In genomic region chr11:6900327-6900999, GRCh38 we compare ENCODE assay signal across 19 cellular contexts. TPM values are rescaled to one million over a fixed set of nuclear protein-coding genes. Genes with fewer than 3 reads are reported as not detected.
DNase-seq lines count a peak whose midpoint lies in the region; ATAC-seq and TF ChIP-seq lines count a peak whose summit lies in the region.
"Had no signal": no experiment of that assay in that cellular context is flagged by ENCODE, and none has a peak within 500 bp of the region (broad histone marks: within the 10 kb centered on the region; RNA-seq: fewer than 3 reads in every experiment).

No MANE protein-coding gene starts in this region.

- DNase-seq in HCT116 (ENCODE audit: low read depth, low spot score), result no peak
- no peak for DNase-seq in Panc1 (ENCODE audit: low read depth, low spot score)
- peak; percentile 8 for DNase-seq in fibroblast of pulmonary artery (ENCODE audit: low read depth)
- no peak for DNase-seq in stimulated activated CD4-positive, alpha-beta T cell treated with anti-CD3 and anti-CD28 coated beads, Interleukin-12 subunit alpha, Interleukin-12 subunit beta, amount 100 ng/mL, for 4 hours
- no peak for DNase-seq in gastrocnemius medialis
- DNase-seq in activated CD4-positive, alpha-beta T cell treated with anti-CD3 and anti-CD28 coated beads for 36 hours, result no peak
- DNase-seq: activated CD4-positive, CD25-positive, alpha-beta regulatory T cell treated with anti-CD3 and anti-CD28 coated beads, Interleukin-2, amount 50 U/mL, for 72 hours; activated CD8-positive, alpha-beta memory T cell treated with anti-CD3 and anti-CD28 coated beads, Interleukin-2, amount 50 U/mL, for 48 hours; GF-D8; NCI-H1417; NK-92 treated with Interleukin-12 subunit alpha and Interleukin-12 subunit beta, amount 100 ng/mL, for 24 hours; pancreas; SJCRH30 had no signal

- no peaks in the 10 kb centered on the region for H3K36me3 Mint-ChIP-seq in activated CD4-positive, alpha-beta T cell treated with anti-CD3 and anti-CD28 coated beads for 36 hours (ENCODE audit: low read depth)

- RAD21 ChIA-PET in HCT116 (lab: Charles Lee; ENCODE audit: low non-redundant PET in 1 of 2, low total read pairs in 2 of 2, uncharacterized antibody in 2 of 2, unreplicated experiment in 2 of 2), result no interaction called here

- TF ChIP-seq POLR2A in HCT116 (IDR thresholded peaks at IDR 0.05; ENCODE audit: borderline replicate concordance, extremely low read depth, insufficient read depth, insufficient read length) (no peak), gastrocnemius medialis (IDR thresholded peaks at IDR 0.05) (no peak)

- ATAC-seq in HCT116 (no peak; the same call in 1 of the 2 replicates), Panc1 (no peak; the same call in 1 of the 2 replicates), GM18511 (IDR thresholded peaks at IDR 0.05; ENCODE audit: unreplicated experiment) (no peak), gastrocnemius medialis (no peak)
- ATAC-seq in activated CD4-positive, alpha-beta T cell treated with anti-CD3 and anti-CD28 coated beads for 36 hours, result no peak
- ATAC-seq: pancreas had no signal

- POLR2A ChIA-PET in HCT116 (lab: Charles Lee), result no interaction called here
- POLR2A ChIA-PET in Panc1 (lab: Charles Lee), result no interaction called here
- POLR2A ChIA-PET in activated CD4-positive, alpha-beta T cell treated with anti-CD3 and anti-CD28 coated beads for 36 hours (lab: Charles Lee), result no interaction called here

- intact Hi-C loops in HCT116 (cut with micrococcal nuclease), result no loop called here
- intact Hi-C loops in Panc1 (cut with micrococcal nuclease; ENCODE audit: unreplicated experiment), result no loop called here
- intact Hi-C loops in gastrocnemius medialis (cut with DNase I; ENCODE audit: low total_unique reads), result no loop called here
- intact Hi-C loops in activated CD4-positive, alpha-beta T cell treated with anti-CD3 and anti-CD28 coated beads for 36 hours (cut with DNase I, micrococcal nuclease), result no loop called here

- H3K4me1 Mint-ChIP-seq in activated CD4-positive, alpha-beta T cell treated with anti-CD3 and anti-CD28 coated beads for 36 hours, result no peaks in the 10 kb centered on the region

- TF ChIP-seq RAD21 in HCT116 (IDR thresholded peaks at IDR 0.05; ENCODE audit: low read depth), result peak; percentile 37

- no TSS peak for BruUV-seq in HCT116 (replicated peaks; lab: Mats Ljungman, UMichigan)
- BruUV-seq in Panc1 (replicated peaks; lab: Mats Ljungman, UMichigan), result no TSS peak

- TF ChIP-seq CTCF in DOHH2 (IDR thresholded peaks at IDR 0.05; ENCODE audit: low read depth, low read length, poor library complexity, severe bottlenecking) (peak; percentile 15), HCT116 (IDR thresholded peaks at IDR 0.05 in 2 of 3, conservative IDR thresholded peaks at IDR 0.05 in 1 of 3; ENCODE audit: borderline replicate concordance in 1 of 3, insufficient read depth in 1 of 3, low read depth in 2 of 3, low read length in 2 of 3) (peak; percentile 11 to 46 (median 27); a peak in 4 of 6 replicates), Panc1 (IDR thresholded peaks at IDR 0.05) (peak; percentile 56; the same call in 1 of the 2 replicates), fibroblast of pulmonary artery (IDR thresholded peaks at IDR 0.05; ENCODE audit: low read length, missing control alignments) (peak; percentile 17), gastrocnemius medialis (IDR thresholded peaks at IDR 0.05 in 4 of 5, conservative IDR thresholded peaks at IDR 0.05 in 1 of 5) (peak in 1 of 5 experiments; percentile 25)

- H3K27ac Mint-ChIP-seq in activated CD4-positive, alpha-beta T cell treated with anti-CD3 and anti-CD28 coated beads for 36 hours, result no peak overlapping the region
- H3K27ac Mint-ChIP-seq: dendritic cell treated with granulocyte-macrophage colony-stimulating factor and Interleukin-4, amounts not matched to agents 40 ng/mL and 50 ng/mL, for 4 days had no signal

- H4K20me1 ChIP-seq in DOHH2 (ENCODE audit: control insufficient read depth, insufficient read depth, low read depth, low read length) (no peaks in the 10 kb centered on the region), HCT116 (ENCODE audit: insufficient read depth) (no peaks in the 10 kb centered on the region)

- H3K27me3 ChIP-seq in DOHH2 (ENCODE audit: control insufficient read depth, low read length), result no peaks in the 10 kb centered on the region
- peaks cover 36% of the 10 kb centered on the region for H3K27me3 ChIP-seq in HCT116 (ENCODE audit: insufficient read depth, low read length)
- H3K27me3 ChIP-seq in Panc1 (ENCODE audit: control insufficient read depth, insufficient read depth, low read length), result no peaks in the 10 kb centered on the region; the same call in 1 of the 2 replicates
- no peaks in the 10 kb centered on the region for H3K27me3 ChIP-seq in gastrocnemius medialis
- H3K27me3 ChIP-seq: pancreas, SJCRH30 had no signal

- H3F3A ChIP-seq in DOHH2 (ENCODE audit: control insufficient read depth, insufficient read depth), result no peaks in the 10 kb centered on the region

- no peak overlapping the region for H2AFZ ChIP-seq in HCT116 (ENCODE audit: low read depth, low read length, poor library complexity, severe bottlenecking)

- no peaks in the 10 kb centered on the region for H3K9me3 ChIP-seq in DOHH2 (ENCODE audit: control insufficient read depth, insufficient read depth, low read length)
- no peaks in the 10 kb centered on the region for H3K9me3 ChIP-seq in HCT116 (ENCODE audit: control insufficient read depth in 1 of 2, insufficient read depth in 1 of 2, low read depth in 1 of 2, low read length in 2 of 2)
- no peaks in the 10 kb centered on the region for H3K9me3 ChIP-seq in Panc1 (ENCODE audit: control insufficient read depth, insufficient read depth, low read depth, low read length)
- H3K9me3 ChIP-seq in gastrocnemius medialis, result no peaks in the 10 kb centered on the region
- H3K9me3 ChIP-seq: pancreas, SJCRH30 had no signal

- H3K4me3 ChIP-seq in DOHH2 (ENCODE audit: low read length), result no peak overlapping the region
- no peak overlapping the region for H3K4me3 ChIP-seq in HCT116 (replicated peaks in 1 of 2; ENCODE audit: low read depth in 1 of 2, low read length in 2 of 2)
- no peak overlapping the region for H3K4me3 ChIP-seq in Panc1 (ENCODE audit: low read depth in 2 of 2, low read length in 2 of 2)
- no peak overlapping the region for H3K4me3 ChIP-seq in fibroblast of pulmonary artery (replicated peaks; ENCODE audit: low read depth, low read length)
- H3K4me3 ChIP-seq in gastrocnemius medialis, result no peak overlapping the region
- H3K4me3 ChIP-seq: pancreas, SJCRH30 had no signal

- CTCF ChIA-PET in HCT116 (lab: Charles Lee) (no interaction called here), Panc1 (lab: Charles Lee) (no interaction called here)
- CTCF ChIA-PET in activated CD4-positive, alpha-beta T cell treated with anti-CD3 and anti-CD28 coated beads for 36 hours (lab: Charles Lee), result interaction anchor here (0.6 kb wide), 1 partner anchor 11 kb away, joined by 3 read pairs; no protein-coding TSS in a partner anchor

- H3K79me2 ChIP-seq in DOHH2 (ENCODE audit: control insufficient read depth, low read length) (no peaks in the 10 kb centered on the region), HCT116 (ENCODE audit: insufficient read depth, low read length) (no peaks in the 10 kb centered on the region)

- H3K4me1 ChIP-seq in DOHH2 (ENCODE audit: control insufficient read depth, low read length) (no peaks in the 10 kb centered on the region), HCT116 (ENCODE audit: control insufficient read depth in 1 of 2, insufficient read depth in 2 of 2, low read length in 2 of 2) (no peaks in the 10 kb centered on the region), Panc1 (ENCODE audit: control insufficient read depth, insufficient read depth, low read length) (no peaks in the 10 kb centered on the region), gastrocnemius medialis (no peaks in the 10 kb centered on the region)
- H3K4me1 ChIP-seq: pancreas, SJCRH30 had no signal

- H3K4me3 Mint-ChIP-seq in activated CD4-positive, alpha-beta T cell treated with anti-CD3 and anti-CD28 coated beads for 36 hours, result no peak overlapping the region
- H3K4me3 Mint-ChIP-seq: dendritic cell treated with granulocyte-macrophage colony-stimulating factor and Interleukin-4, amounts not matched to agents 40 ng/mL and 50 ng/mL, for 4 days had no signal

- no peak overlapping the region for H3K9ac ChIP-seq in HCT116 (ENCODE audit: low read length)
- H3K9ac ChIP-seq: KMS-11 had no signal

- no peaks in the 10 kb centered on the region for H3K9me2 ChIP-seq in DOHH2 (replicated peaks; ENCODE audit: control insufficient read depth, low read length)
- no peaks in the 10 kb centered on the region for H3K9me2 ChIP-seq in HCT116 (ENCODE audit: insufficient read depth)

- H3K9me3 Mint-ChIP-seq in activated CD4-positive, alpha-beta T cell treated with anti-CD3 and anti-CD28 coated beads for 36 hours (ENCODE audit: low read depth), result no peaks in the 10 kb centered on the region

- H3K27me3 Mint-ChIP-seq in activated CD4-positive, alpha-beta T cell treated with anti-CD3 and anti-CD28 coated beads for 36 hours, result peaks cover 16% of the 10 kb centered on the region
- H3K27me3 Mint-ChIP-seq: dendritic cell treated with granulocyte-macrophage colony-stimulating factor and Interleukin-4, amounts not matched to agents 40 ng/mL and 50 ng/mL, for 4 days had no signal

- H3K36me3 ChIP-seq in DOHH2 (ENCODE audit: control insufficient read depth, low read length), result no peaks in the 10 kb centered on the region
- no peaks in the 10 kb centered on the region for H3K36me3 ChIP-seq in HCT116 (ENCODE audit: control insufficient read depth in 1 of 2, insufficient read depth in 2 of 2, low read length in 2 of 2)
- no peaks in the 10 kb centered on the region for H3K36me3 ChIP-seq in Panc1 (ENCODE audit: control insufficient read depth, insufficient read depth, low read length)
- no peaks in the 10 kb centered on the region for H3K36me3 ChIP-seq in gastrocnemius medialis
- H3K36me3 ChIP-seq: pancreas, SJCRH30 had no signal

- in situ Hi-C loops in Panc1 (cut with HindIII; ENCODE audit: low pct_unique_long_range_greater_than_20kb, low sequenced_read_pairs), result no loop called here
- in situ Hi-C loops in gastrocnemius medialis (cut with MboI; ENCODE audit: low sequenced_read_pairs in 4 of 4), result no loop called here

- H3K27ac ChIP-seq in DOHH2 (ENCODE audit: low read depth, low read length) (no peak overlapping the region), HCT116 (ENCODE audit: low read depth, low read length) (no peak overlapping the region), Panc1 (ENCODE audit: low read length) (no peak overlapping the region), gastrocnemius medialis (no peak overlapping the region)
- H3K27ac ChIP-seq: KMS-11, pancreas, SJCRH30 had no signal

- no peak overlapping the region for H3K4me2 ChIP-seq in DOHH2 (ENCODE audit: low read length)
- no peak overlapping the region for H3K4me2 ChIP-seq in HCT116 (ENCODE audit: low read length)
- H3K4me2 ChIP-seq: KMS-11 had no signal

RNA-seq across cellular contexts. Expression of gene OR2D2, which starts 8.2 kb away (rescaled TPM):
- total RNA-seq in HCT116 (2021; ENCODE audit: unreplicated experiment) (0.20 TPM), Panc1 (2021; ENCODE audit: unreplicated experiment) (0.49 TPM), gastrocnemius medialis (not detected)
- polyA plus RNA-seq in HCT116 (2012), result not detected in 2 replicates
- not detected for polyA plus RNA-seq in Panc1 (2012; ENCODE audit: insufficient read length)
- total RNA-seq in activated CD4-positive, alpha-beta T cell treated with anti-CD3 and anti-CD28 coated beads for 36 hours, result under 1 TPM; 0.32 to 0.44 TPM
- total RNA-seq: liver, myocyte, SJCRH30 had no signal
- polyA plus RNA-seq: liver, pancreas had no signal

RNA-seq across cellular contexts. Expression of gene OR2D3, which starts 20.3 kb away (rescaled TPM):
- total RNA-seq in HCT116 (2021; ENCODE audit: unreplicated experiment), result not detected
- polyA plus RNA-seq in HCT116 (2012), result 0.19 TPM in 1 of 2 replicates, not detected in the other
- total RNA-seq in Panc1 (2021; ENCODE audit: unreplicated experiment), result not detected
- polyA plus RNA-seq in Panc1 (2012; ENCODE audit: insufficient read length), result not detected
- total RNA-seq in gastrocnemius medialis, result not detected
- total RNA-seq in activated CD4-positive, alpha-beta T cell treated with anti-CD3 and anti-CD28 coated beads for 36 hours, result not detected
- total RNA-seq: liver, myocyte, pancreas, SJCRH30 had no signal
- polyA plus RNA-seq: liver, pancreas had no signal

RNA-seq across cellular contexts. Expression of gene OR10A4, which starts 24.0 kb away (rescaled TPM):
- total RNA-seq in HCT116 (2021; ENCODE audit: unreplicated experiment) (not detected), Panc1 (2021; ENCODE audit: unreplicated experiment) (not detected), gastrocnemius medialis (not detected)
- polyA plus RNA-seq in HCT116 (2012), result not detected in 2 replicates
- polyA plus RNA-seq in Panc1 (2012; ENCODE audit: insufficient read length), result not detected
- not detected for total RNA-seq in activated CD4-positive, alpha-beta T cell treated with anti-CD3 and anti-CD28 coated beads for 36 hours
- total RNA-seq: liver, myocyte, pancreas, SJCRH30 had no signal
- polyA plus RNA-seq: liver, pancreas had no signal

RNA-seq across cellular contexts. Expression of gene ZNF215, which starts 25.8 kb away (rescaled TPM):
- total RNA-seq in HCT116 (2021; ENCODE audit: unreplicated experiment) (9.9 TPM), Panc1 (2021; ENCODE audit: unreplicated experiment) (12.8 TPM), gastrocnemius medialis (under 1 TPM in 3 of 4 donors, not detected in 1; 0.36 to 0.44 (median 0.39) TPM)
- polyA plus RNA-seq in HCT116 (2012), result 3.6 and 4.8 TPM in 2 replicates
- polyA plus RNA-seq in Panc1 (2012; ENCODE audit: insufficient read length), result 5.4 TPM
- 1 to 10 TPM; 3.6 TPM for total RNA-seq in activated CD4-positive, alpha-beta T cell treated with anti-CD3 and anti-CD28 coated beads for 36 hours
- total RNA-seq: SJCRH30 had no signal

RNA-seq across cellular contexts. Expression of gene OR10A2, which starts 37.6 kb away (rescaled TPM):
- total RNA-seq in HCT116 (2021; ENCODE audit: unreplicated experiment) (not detected), Panc1 (2021; ENCODE audit: unreplicated experiment) (not detected), gastrocnemius medialis (not detected)
- 0.13 TPM in 1 of 2 replicates, not detected in the other for polyA plus RNA-seq in HCT116 (2012)
- polyA plus RNA-seq in Panc1 (2012; ENCODE audit: insufficient read length), result not detected
- total RNA-seq in activated CD4-positive, alpha-beta T cell treated with anti-CD3 and anti-CD28 coated beads for 36 hours, result not detected
- total RNA-seq: liver, myocyte, pancreas, SJCRH30 had no signal
- polyA plus RNA-seq: liver, pancreas had no signal
